16 cellular contexts compared by ENCODE assay signal in the genomic region with DNA sequence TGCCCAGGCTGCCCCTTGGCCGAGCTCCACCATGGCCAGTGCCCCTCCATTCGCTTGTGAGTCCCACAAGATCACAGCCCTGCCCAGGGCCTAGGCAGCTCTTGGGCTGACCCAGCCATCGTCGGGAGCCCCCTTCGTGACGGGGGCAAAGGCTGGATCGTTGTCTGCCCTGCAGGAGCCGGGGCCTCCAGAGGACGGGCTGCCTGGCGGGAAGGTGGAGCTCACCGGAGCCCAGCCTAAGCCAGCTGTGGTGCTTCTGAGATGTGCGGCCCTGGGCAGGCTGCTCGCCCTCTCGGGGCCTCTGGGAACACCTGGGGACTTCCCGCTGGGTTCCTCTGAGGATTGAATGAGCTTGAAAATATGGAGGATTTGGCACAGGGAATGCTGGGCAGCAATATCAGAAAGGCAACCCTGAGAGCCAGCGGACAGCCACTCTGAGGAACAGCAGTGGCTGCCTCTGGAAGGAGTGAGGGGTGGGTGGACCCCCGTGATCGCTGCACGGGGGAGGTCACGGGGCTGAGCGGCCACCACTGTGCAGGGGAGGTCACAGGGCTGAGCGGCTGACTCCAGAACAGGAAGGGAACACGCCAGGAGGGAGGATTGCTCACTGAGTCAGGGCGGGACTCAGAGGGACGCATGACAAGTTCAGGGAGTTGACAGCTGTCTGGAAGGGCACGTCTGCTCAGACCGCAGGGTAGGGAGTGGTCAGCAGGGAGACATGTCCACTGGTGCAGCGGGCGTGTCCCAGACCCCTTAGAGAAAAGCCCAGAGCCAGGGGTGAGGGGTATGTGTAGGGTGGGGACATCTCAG. TPM values are rescaled to one million over a fixed set of nuclear protein-coding genes. Genes with fewer than 3 reads are reported as not detected.
DNase-seq lines count a peak whose midpoint lies in the region; FAIRE-seq and TF ChIP-seq lines count a peak whose summit lies in the region.
"Had no signal": no experiment of that assay in that cellular context is flagged by ENCODE, and none has a peak within 500 bp of the region (broad histone marks: within the 10 kb centered on the region; RNA-seq: fewer than 3 reads in every experiment).

No MANE protein-coding gene starts in this region.

- intact Hi-C loops in posterior vena cava (cut with DNase I), result no loop called here

- FAIRE-seq in GM12891 (lab: Jason Lieb, UNC), result peak; percentile 41
- FAIRE-seq: HTR-8/SVneo had no signal

- TF ChIP-seq POLR2A in GM12891 (IDR thresholded peaks at IDR 0.05; ENCODE audit: low read depth, low read length), result no peak

- no peak overlapping the region for H3K4me3 ChIP-seq in epithelial cell of esophagus (ENCODE audit: low read length)
- H3K4me3 ChIP-seq: esophagus muscularis mucosa, HAP-1 had no signal

- DNase-seq in GM12891 (ENCODE audit: insufficient read length, low spot score) (no peak), NCI-H510A treated with DMSO at 0.1 percent for 48 hours (lab: John Stamatoyannopoulos, UW) (peak; percentile 42), epithelial cell of esophagus (ENCODE audit: low read depth) (peak; percentile 36), posterior vena cava (ENCODE audit: low spot score) (peak; percentile 76), SKM-1 treated with dmso at 0.1 percent for 144 hours (lab: John Stamatoyannopoulos, UW; ENCODE audit: unreplicated experiment) (no peak), NCI-H774 (lab: John Stamatoyannopoulos, UW) (no peak), AG08395 (ENCODE audit: low spot score) (no peak)
- no peak for DNase-seq in activated CD4-positive, alpha-beta T cell treated with anti-CD3 and anti-CD28 coated beads, Interleukin-2, amount 50 U/mL, for 4 hours
- DNase-seq: activated CD8-positive, alpha-beta memory T cell treated with anti-CD3 and anti-CD28 coated beads for 24 hours; activated naive CD4-positive, alpha-beta T cell treated with anti-CD3 and anti-CD28 coated beads, Interleukin-2, amount 50 U/mL, for 16 hours; NCI-H1694 treated with DMSO at 0.1 percent for 48 hours had no signal

- no peak for TF ChIP-seq CTCF in epithelial cell of esophagus (IDR thresholded peaks at IDR 0.05; ENCODE audit: insufficient read depth, low read depth, low read length, missing control alignments)

TF ChIP-seq in GM12891, 5 proteins besides CTCF, POLR2A, EP300 and RAD21:
- no peak for TF ChIP-seq PAX5 (IDR thresholded peaks at IDR 0.05; ENCODE audit: insufficient read depth, low read length, severe bottlenecking)
- TF ChIP-seq TAF1 (IDR thresholded peaks at IDR 0.05; ENCODE audit: low read depth, low read length), result no peak
- no peak for TF ChIP-seq SPI1 (IDR thresholded peaks at IDR 0.05; ENCODE audit: low read depth, low read length)
- TF ChIP-seq POLR2AphosphoS5 (IDR thresholded peaks at IDR 0.05; ENCODE audit: low read depth, low read length), result no peak
- TF ChIP-seq POU2F2 (IDR thresholded peaks at IDR 0.05; ENCODE audit: low read depth, low read length), result no peak

RNA-seq across cellular contexts. Expression of gene TP73, which starts 19.3 kb away (rescaled TPM):
- 8.8 TPM for polyA plus RNA-seq in GM12891 (2012; ENCODE audit: low read depth, missing spikeins)
- not detected for total RNA-seq in posterior vena cava
- total RNA-seq: CD8-positive, alpha-beta T cell; esophagus muscularis mucosa; sciatic nerve had no signal

RNA-seq across cellular contexts. Expression of gene WRAP73, which starts 21.7 kb away (rescaled TPM):
- 23.5 TPM for polyA plus RNA-seq in GM12891 (2012; ENCODE audit: low read depth, missing spikeins)
- total RNA-seq in posterior vena cava, result 10 to 100 TPM; 10.9 to 13.7 TPM

RNA-seq across cellular contexts. Expression of gene TPRG1L, which starts 46.8 kb away (rescaled TPM):
- 10.6 TPM for polyA plus RNA-seq in GM12891 (2012; ENCODE audit: low read depth, missing spikeins)
- 10 to 100 TPM; 37.5 to 45.6 TPM for total RNA-seq in posterior vena cava

Comparison
In these comparisons a context has a peak if more than half of its experiments do, and no peak if none do; other contexts are left out.
1. DNase-seq: peak in NCI-H510A treated with DMSO at 0.1 percent for 48 hours (single experiment), epithelial cell of esophagus (single experiment) and posterior vena cava (single experiment); none in GM12891 (single experiment), SKM-1 treated with dmso at 0.1 percent for 144 hours (single experiment), NCI-H774 (single experiment), AG08395 (single experiment) and activated CD4-positive, alpha-beta T cell treated with anti-CD3 and anti-CD28 coated beads, Interleukin-2, amount 50 U/mL, for 4 hours (0 of 2).